Comparison of ENCODE assay signal across 18 cellular contexts in genomic region chr7:93171606-93172226, GRCh38. TPM values are rescaled to one million over a fixed set of nuclear protein-coding genes. Genes with fewer than 3 reads are reported as not detected.
A peak's percentile ranks its signal among the peaks of the same experiment; 100 is the strongest.
DNase-seq lines count a peak whose midpoint lies in the region; ATAC-seq and TF ChIP-seq lines count a peak whose summit lies in the region.
"Had no signal": no experiment of that assay in that cellular context is flagged by ENCODE, and none has a peak within 500 bp of the region (broad histone marks: within the 10 kb centered on the region; RNA-seq: fewer than 3 reads in every experiment).

No MANE protein-coding gene starts in this region.

- POLR2A ChIA-PET in activated CD4-positive, alpha-beta T cell treated with anti-CD3 and anti-CD28 coated beads for 36 hours (lab: Charles Lee): no interaction called here

- H3K9me3 ChIP-seq in spleen: peaks cover 0 to 53% (median 25%) of the 10 kb centered on the region in 8 donors

- ATAC-seq in activated CD4-positive, alpha-beta T cell treated with anti-CD3 and anti-CD28 coated beads for 36 hours: no peak
- no peak for ATAC-seq in GM18505 (IDR thresholded peaks at IDR 0.05; ENCODE audit: unreplicated experiment)
- ATAC-seq: GM23338, HepG2 had no signal

- H3K4me1 Mint-ChIP-seq in activated CD4-positive, alpha-beta T cell treated with anti-CD3 and anti-CD28 coated beads, Interleukin-2, amount 10 ng/mL, durations not matched to agents 24 days and 14 days: no peaks in the 10 kb centered on the region
- H3K4me1 Mint-ChIP-seq in activated CD4-positive, alpha-beta T cell treated with anti-CD3 and anti-CD28 coated beads for 36 hours: no peaks in the 10 kb centered on the region
- H3K4me1 Mint-ChIP-seq: CD8-positive, alpha-beta memory T cell; GM23338 had no signal

- H3K27ac Mint-ChIP-seq in activated CD4-positive, alpha-beta T cell treated with anti-CD3 and anti-CD28 coated beads, Interleukin-2, amount 10 ng/mL, durations not matched to agents 24 days and 14 days: no peak overlapping the region
- H3K27ac Mint-ChIP-seq in activated CD4-positive, alpha-beta T cell treated with anti-CD3 and anti-CD28 coated beads for 36 hours: no peak overlapping the region
- H3K27ac Mint-ChIP-seq: CD8-positive, alpha-beta memory T cell; GM23338 had no signal

- peak; percentile 31 for DNase-seq in activated CD4-positive, alpha-beta T cell treated with anti-CD3 and anti-CD28 coated beads, Interleukin-2, amount 10 ng/mL, durations not matched to agents 24 days and 14 days
- no peak for DNase-seq in activated CD4-positive, alpha-beta T cell treated with anti-CD3 and anti-CD28 coated beads for 36 hours
- DNase-seq in OCI-M1 (lab: John Stamatoyannopoulos, UW) (peak; percentile 74), epithelial cell of esophagus (ENCODE audit: low read depth) (peak; percentile 38), islet precursor cell (no peak), spleen (no peak), GDM1 (lab: John Stamatoyannopoulos, UW) (no peak)
- DNase-seq: CD8-positive, alpha-beta memory T cell; Kasumi-1; NCI-H187; NCI-H446; NCI-H748 treated with DMSO at 0.1 percent for 48 hours; SJCRH30; T-helper 2 cell had no signal

- no peaks in the 10 kb centered on the region for H3K36me3 ChIP-seq in spleen
- H3K36me3 ChIP-seq: BLaER1 treated with 17β-estradiol and CSF1 and Interleukin-3, amounts not matched to agents 10 nM and 100 nM; SJCRH30 had no signal

- no peak overlapping the region for H3K4me3 Mint-ChIP-seq in activated CD4-positive, alpha-beta T cell treated with anti-CD3 and anti-CD28 coated beads, Interleukin-2, amount 10 ng/mL, durations not matched to agents 24 days and 14 days
- H3K4me3 Mint-ChIP-seq in activated CD4-positive, alpha-beta T cell treated with anti-CD3 and anti-CD28 coated beads for 36 hours: no peak overlapping the region
- H3K4me3 Mint-ChIP-seq: CD8-positive, alpha-beta memory T cell; GM23338 had no signal

- 45 to 72% (median 66%) methylated on average over 2 of the region's 2 CpGs for WGBS in spleen, 5 donors

- H3K4me3 ChIP-seq in epithelial cell of esophagus (ENCODE audit: low read length) (no peak overlapping the region), spleen (no peak overlapping the region)
- H3K4me3 ChIP-seq: BLaER1 treated with 17β-estradiol and CSF1 and Interleukin-3, amounts not matched to agents 10 nM and 100 nM; GM23338; SJCRH30 had no signal

- peaks cover 13% of the 10 kb centered on the region for H3K27me3 Mint-ChIP-seq in activated CD4-positive, alpha-beta T cell treated with anti-CD3 and anti-CD28 coated beads, Interleukin-2, amount 10 ng/mL, durations not matched to agents 24 days and 14 days
- peaks cover 18% of the 10 kb centered on the region for H3K27me3 Mint-ChIP-seq in activated CD4-positive, alpha-beta T cell treated with anti-CD3 and anti-CD28 coated beads for 36 hours

- peaks cover 4% of the 10 kb centered on the region for H3K36me3 Mint-ChIP-seq in activated CD4-positive, alpha-beta T cell treated with anti-CD3 and anti-CD28 coated beads, Interleukin-2, amount 10 ng/mL, durations not matched to agents 24 days and 14 days (ENCODE audit: low read depth)
- H3K36me3 Mint-ChIP-seq in activated CD4-positive, alpha-beta T cell treated with anti-CD3 and anti-CD28 coated beads for 36 hours (ENCODE audit: low read depth): no peaks in the 10 kb centered on the region

- intact Hi-C loops in activated CD4-positive, alpha-beta T cell treated with anti-CD3 and anti-CD28 coated beads, Interleukin-2, amount 10 ng/mL, durations not matched to agents 24 days and 14 days (cut with micrococcal nuclease): no loop called here
- intact Hi-C loops in activated CD4-positive, alpha-beta T cell treated with anti-CD3 and anti-CD28 coated beads for 36 hours (cut with DNase I, micrococcal nuclease): no loop called here
- intact Hi-C loops in spleen (cut with DNase I; ENCODE audit: low total_unique reads): no loop called here

- TF ChIP-seq CTCF in epithelial cell of esophagus (IDR thresholded peaks at IDR 0.05; ENCODE audit: insufficient read depth, low read depth, low read length, missing control alignments) (no peak), spleen (IDR thresholded peaks at IDR 0.05 in 8 of 11, conservative IDR thresholded peaks at IDR 0.05 in 3 of 11) (no peak)

- CTCF ChIA-PET in activated CD4-positive, alpha-beta T cell treated with anti-CD3 and anti-CD28 coated beads for 36 hours (lab: Charles Lee): interaction anchor here (1.1 to 1.4 kb wide), 2 partner anchors 8 to 411 kb away, joined by 3 to 4 read pairs; no protein-coding TSS in a partner anchor

- TF ChIP-seq POLR2A in GM18505 (IDR thresholded peaks at IDR 0.05; ENCODE audit: borderline replicate concordance, extremely low read depth, insufficient read depth, insufficient read length): no peak
- TF ChIP-seq POLR2A in spleen (IDR thresholded peaks at IDR 0.05): no peak

- no peaks in the 10 kb centered on the region for H3K27me3 ChIP-seq in spleen (replicated peaks in 1 of 7)
- H3K27me3 ChIP-seq: BLaER1 treated with 17β-estradiol and CSF1 and Interleukin-3, amounts not matched to agents 10 nM and 100 nM; SJCRH30 had no signal

- H3K27ac ChIP-seq in spleen: no peak overlapping the region
- H3K27ac ChIP-seq: BLaER1 treated with 17β-estradiol and CSF1 and Interleukin-3, amounts not matched to agents 10 nM and 100 nM; SJCRH30 had no signal

- H3K4me1 ChIP-seq in spleen: no peaks in the 10 kb centered on the region
- H3K4me1 ChIP-seq: BLaER1 treated with 17β-estradiol and CSF1 and Interleukin-3, amounts not matched to agents 10 nM and 100 nM; SJCRH30 had no signal

- peaks cover 37% of the 10 kb centered on the region for H3K9me3 Mint-ChIP-seq in activated CD4-positive, alpha-beta T cell treated with anti-CD3 and anti-CD28 coated beads, Interleukin-2, amount 10 ng/mL, durations not matched to agents 24 days and 14 days
- H3K9me3 Mint-ChIP-seq in activated CD4-positive, alpha-beta T cell treated with anti-CD3 and anti-CD28 coated beads for 36 hours (ENCODE audit: low read depth): peaks cover 31% of the 10 kb centered on the region

RNA-seq across cellular contexts. Expression of gene SAMD9L, which starts 23.5 kb away (rescaled TPM):
- total RNA-seq in activated CD4-positive, alpha-beta T cell treated with anti-CD3 and anti-CD28 coated beads, Interleukin-2, amount 10 ng/mL, durations not matched to agents 24 days and 14 days: 15.8 and 16.4 TPM in 2 replicates
- 10 to 100 TPM; 19.6 to 27.8 TPM for total RNA-seq in activated CD4-positive, alpha-beta T cell treated with anti-CD3 and anti-CD28 coated beads for 36 hours
- 10 to 100 TPM; 34.8 to 61.3 (median 52.7) TPM for total RNA-seq in spleen
- polyA plus RNA-seq in spleen: 10 to 100 TPM in 2 of 3 donors, 1 to 10 TPM in 1; 8.5 to 13.0 (median 12.0) TPM
- total RNA-seq: GM23338, HepG2 had no signal
- polyA plus RNA-seq: GM23338, HepG2 had no signal

RNA-seq across cellular contexts. Expression of gene SAMD9, which starts 53.9 kb away (rescaled TPM):
- 8.6 and 9.4 TPM in 2 replicates for total RNA-seq in activated CD4-positive, alpha-beta T cell treated with anti-CD3 and anti-CD28 coated beads, Interleukin-2, amount 10 ng/mL, durations not matched to agents 24 days and 14 days
- total RNA-seq in activated CD4-positive, alpha-beta T cell treated with anti-CD3 and anti-CD28 coated beads for 36 hours: 10 to 100 TPM; 10.2 to 10.7 TPM
- total RNA-seq in spleen: 10 to 100 TPM; 27.8 to 44.8 (median 33.1) TPM
- polyA plus RNA-seq in spleen: 1 to 10 TPM; 7.0 to 8.2 (median 7.1) TPM
- polyA plus RNA-seq: GM23338 had no signal

RNA-seq across cellular contexts. Expression of gene HEPACAM2, which starts 54.6 kb away (rescaled TPM):
- total RNA-seq in activated CD4-positive, alpha-beta T cell treated with anti-CD3 and anti-CD28 coated beads, Interleukin-2, amount 10 ng/mL, durations not matched to agents 24 days and 14 days: not detected in 2 replicates
- total RNA-seq in activated CD4-positive, alpha-beta T cell treated with anti-CD3 and anti-CD28 coated beads for 36 hours: not detected
- total RNA-seq in spleen: 1 to 10 TPM in 1 of 7 donors, under 1 TPM in 1, not detected in 5; 0.28 to 2.4 TPM
- under 1 TPM in 1 of 3 donors, not detected in 2; 0.06 TPM for polyA plus RNA-seq in spleen
- total RNA-seq: GM23338, HepG2 had no signal
- polyA plus RNA-seq: CD8-positive, alpha-beta memory T cell; GM23338; HepG2 had no signal

Comparison
In these comparisons a context has a peak if more than half of its experiments do, and no peak if none do; other contexts are left out.
1. DNase-seq: peak in activated CD4-positive, alpha-beta T cell treated with anti-CD3 and anti-CD28 coated beads, Interleukin-2, amount 10 ng/mL, durations not matched to agents 24 days and 14 days (single experiment), OCI-M1 (single experiment) and epithelial cell of esophagus (single experiment); none in activated CD4-positive, alpha-beta T cell treated with anti-CD3 and anti-CD28 coated beads for 36 hours (single experiment), islet precursor cell (single experiment), spleen (single experiment) and GDM1 (single experiment).